ENCODE assay signal across 33 cellular contexts in the genomic region with DNA sequence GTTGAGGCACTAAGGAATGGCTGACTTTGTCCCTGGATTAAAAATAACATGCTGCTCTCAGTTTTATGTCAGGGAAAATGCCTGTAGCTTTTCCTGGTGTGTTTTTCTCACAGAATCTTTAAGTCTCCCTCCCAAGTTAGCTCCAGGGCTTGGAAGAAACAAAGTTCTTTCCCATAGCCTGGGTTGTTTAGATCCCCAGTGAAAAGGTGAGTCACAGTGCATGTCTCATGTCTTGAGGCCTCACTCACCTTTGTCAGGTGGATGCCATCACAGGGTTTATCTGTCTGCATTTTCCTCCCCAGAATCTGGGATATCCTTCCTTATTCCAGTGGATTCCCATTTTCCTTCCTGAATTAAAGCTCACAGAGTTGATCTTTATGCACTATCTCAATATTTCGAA.
"Had no signal": no experiment of that assay in that cellular context is flagged by ENCODE, and none has a peak within 500 bp of the region (broad histone marks: within the 10 kb centered on the region; RNA-seq: fewer than 3 reads in every experiment).

No MANE protein-coding gene starts in this region.

- H3K4me1 ChIP-seq: esophagus squamous epithelium, heart left ventricle had no signal

- H3K36me3 Mint-ChIP-seq: activated naive CD8-positive, alpha-beta T cell had no signal

- H3K9me3 ChIP-seq: esophagus squamous epithelium had no signal

- H3K27me3 Mint-ChIP-seq: activated B cell treated with CpG ODN at 0.5 μM for 24 hours; activated CD8-positive, alpha-beta T cell treated with anti-CD3 and anti-CD28 coated beads for 36 hours; activated naive CD8-positive, alpha-beta T cell; activated T-helper 17 cell treated with anti-CD3 and anti-CD28 coated beads, Interleukin-2, amount 50 U/mL, for 72 hours; effector memory CD8-positive, alpha-beta T cell; T-helper 17 cell had no signal

- H3K27ac ChIP-seq: brain microvascular endothelial cell, epithelial cell of prostate, esophagus squamous epithelium, heart left ventricle, WERI-Rb-1 had no signal

- DNase-seq: activated B cell treated with CpG ODN at 0.5 μM for 24 hours; activated CD4-positive, alpha-beta T cell treated with anti-CD3 and anti-CD28 coated beads for 48 hours; activated CD4-positive, alpha-beta T cell treated with anti-CD3 and anti-CD28 coated beads, Interleukin-2, amount 50 U/mL, for 1 hour; activated CD4-positive, alpha-beta T cell treated with anti-CD3 and anti-CD28 coated beads, Interleukin-2, amount 50 U/mL, for 48 hours; activated CD8-positive, alpha-beta memory T cell treated with anti-CD3 and anti-CD28 coated beads for 24 hours; activated CD8-positive, alpha-beta T cell treated with anti-CD3 and anti-CD28 coated beads for 36 hours; activated effector memory CD4-positive, alpha-beta T cell treated with Interleukin-2 at 50 U/mL for 16 hours; activated gamma-delta T cell treated with Interleukin-2 at 50 U/mL for 16 hours; activated naive CD4-positive, alpha-beta T cell treated with anti-CD3 and anti-CD28 coated beads, Interleukin-2, amount 50 U/mL, for 16 hours; activated naive CD4-positive, alpha-beta T cell treated with Interleukin-2 at 50 U/mL for 16 hours; activated T-cell treated with anti-CD3 and anti-CD28 coated beads, Interleukin-2, amount 50 U/mL, for 4 hours; amniotic stem cell; anterior cingulate cortex; brain microvascular endothelial cell; caudate nucleus; cortex of kidney; dermis blood vessel endothelial cell; effector CD4-positive, alpha-beta T cell; effector memory CD8-positive, alpha-beta T cell; esophagus squamous epithelium; glutamatergic neuron; heart left ventricle; T-helper 1 cell; T-helper 17 cell; T1000; WERI-Rb-1 had no signal

- ATAC-seq: activated CD4-positive, CD25-positive, alpha-beta regulatory T cell treated with anti-CD3 and anti-CD28 coated beads, Interleukin-2, amount 50 U/mL, for 24 hours; activated CD8-positive, alpha-beta T cell treated with anti-CD3 and anti-CD28 coated beads for 36 hours; activated T-cell treated with anti-CD3 and anti-CD28 coated beads, Interleukin-2, amount 50 U/mL, for 4 hours; activated T-helper 17 cell treated with anti-CD3 and anti-CD28 coated beads, Interleukin-2, amount 50 U/mL, for 72 hours; effector memory CD8-positive, alpha-beta T cell; heart left ventricle; T-helper 17 cell had no signal

- H3K4me1 Mint-ChIP-seq: activated B cell treated with CpG ODN at 0.5 μM for 24 hours; activated T-helper 17 cell treated with anti-CD3 and anti-CD28 coated beads, Interleukin-2, amount 50 U/mL, for 72 hours; T-helper 17 cell had no signal

- H3K4me3 ChIP-seq: esophagus squamous epithelium, heart left ventricle had no signal

- H3K27me3 ChIP-seq: brain microvascular endothelial cell, esophagus squamous epithelium, heart left ventricle had no signal

- FAIRE-seq: astrocyte, colon had no signal

- H3K36me3 ChIP-seq: brain microvascular endothelial cell, esophagus squamous epithelium, heart left ventricle, WERI-Rb-1 had no signal

- H3K4me3 Mint-ChIP-seq: activated B cell treated with CpG ODN at 0.5 μM for 24 hours; activated CD8-positive, alpha-beta T cell treated with anti-CD3 and anti-CD28 coated beads for 36 hours; activated naive CD8-positive, alpha-beta T cell; activated T-cell treated with anti-CD3 and anti-CD28 coated beads, Interleukin-2, amount 50 U/mL, for 4 hours; activated T-helper 17 cell treated with anti-CD3 and anti-CD28 coated beads, Interleukin-2, amount 50 U/mL, for 72 hours; effector memory CD8-positive, alpha-beta T cell; T-helper 17 cell; T-helper 2 cell treated with Interferon-gamma antibody and Interleukin-4, amounts not matched to agents 5 μg/mL and 100 μg/mL, for 36 hours had no signal

- H3K27ac Mint-ChIP-seq: activated B cell treated with CpG ODN at 0.5 μM for 24 hours; activated CD8-positive, alpha-beta T cell treated with anti-CD3 and anti-CD28 coated beads for 36 hours; activated naive CD8-positive, alpha-beta T cell; activated T-helper 17 cell treated with anti-CD3 and anti-CD28 coated beads, Interleukin-2, amount 50 U/mL, for 72 hours; effector memory CD8-positive, alpha-beta T cell; T-helper 17 cell; T-helper 2 cell treated with Interferon-gamma antibody and Interleukin-4, amounts not matched to agents 5 μg/mL and 100 μg/mL, for 36 hours had no signal
